Comparison of ENCODE assay signal across 1 cellular context in genomic region chr3:93969443-93969842, GRCh38.
TF ChIP-seq lines count a peak whose summit lies in the region.

No MANE protein-coding gene starts in this region.

TF ChIP-seq in HCT116, 20 proteins besides CTCF, POLR2A, EP300 and RAD21 (continued from another document):
- TF ChIP-seq MAX (IDR thresholded peaks at IDR 0.05) (no peak), ZFX (IDR thresholded peaks at IDR 0.05) (no peak)
